1 cellular context compared by ENCODE assay signal in genomic region chr1:117147856-117148588, GRCh38.
TF ChIP-seq lines count a peak whose summit lies in the region.

No MANE protein-coding gene starts in this region.

TF ChIP-seq in HEK293, 187 proteins besides CTCF, POLR2A, EP300 and RAD21 (continued from another document):
- TF ChIP-seq ZIC2 (tag by site-specific recombination; IDR thresholded peaks at IDR 0.05) (no peak), ZNF843 (tag by site-specific recombination; IDR thresholded peaks at IDR 0.05) (peak; percentile 96), ZNF26 (tag by site-specific recombination; IDR thresholded peaks at IDR 0.05) (no peak), ZNF560 (tag by site-specific recombination; IDR thresholded peaks at IDR 0.05; ENCODE audit: borderline replicate concordance) (no peak), ZNF174 (tag by site-specific recombination; IDR thresholded peaks at IDR 0.05) (no peak), ZXDB (tag by site-specific recombination; IDR thresholded peaks at IDR 0.05) (peak; percentile 75), ZNF670 (tag by site-specific recombination; IDR thresholded peaks at IDR 0.05; ENCODE audit: low read depth) (no peak), REST (tag by site-specific recombination; IDR thresholded peaks at IDR 0.05) (no peak), ZNF423 (tag by site-specific recombination; IDR thresholded peaks at IDR 0.05) (no peak), SETDB1 (IDR thresholded peaks at IDR 0.05; ENCODE audit: insufficient read length, low read length) (no peak), ZNF184 (tag by site-specific recombination; IDR thresholded peaks at IDR 0.05) (no peak), ZNF214 (tag by site-specific recombination; IDR thresholded peaks at IDR 0.05; ENCODE audit: borderline replicate concordance) (no peak), ZNF404 (tag by site-specific recombination; IDR thresholded peaks at IDR 0.05) (no peak), IKZF3 (tag by site-specific recombination; IDR thresholded peaks at IDR 0.05) (peak; percentile 48), ZNF660 (tag by site-specific recombination; IDR thresholded peaks at IDR 0.05) (no peak), ZNF248 (tag by site-specific recombination; IDR thresholded peaks at IDR 0.05) (no peak), KLF10 (tag by site-specific recombination; IDR thresholded peaks at IDR 0.05) (peak; percentile 62; the same call in 1 of the 2 replicates), ZNF792 (tag by site-specific recombination; IDR thresholded peaks at IDR 0.05) (no peak), ZNF596 (tag by site-specific recombination; IDR thresholded peaks at IDR 0.05) (no peak), ZBTB49 (tag by site-specific recombination; IDR thresholded peaks at IDR 0.05; ENCODE audit: low read depth) (no peak), ZNF121 (tag by site-specific recombination; IDR thresholded peaks at IDR 0.05) (no peak), ZSCAN5A (tag by site-specific recombination; IDR thresholded peaks at IDR 0.05) (no peak), PRDM1 (tag by site-specific recombination; IDR thresholded peaks at IDR 0.05) (no peak), ZNF24 (tag by site-specific recombination; IDR thresholded peaks at IDR 0.05) (peak; percentile 72), ZBTB48 (tag by site-specific recombination; IDR thresholded peaks at IDR 0.05) (no peak), ZSCAN16 (tag by site-specific recombination; IDR thresholded peaks at IDR 0.05) (peak; percentile 69), ZNF624 (tag by site-specific recombination; IDR thresholded peaks at IDR 0.05) (no peak), ZNF140 (tag by site-specific recombination; IDR thresholded peaks at IDR 0.05) (no peak), ZNF18 (tag by site-specific recombination; IDR thresholded peaks at IDR 0.05) (peak; percentile 69; the same call in 1 of the 2 replicates), ZNF585B (tag by site-specific recombination; IDR thresholded peaks at IDR 0.05) (no peak), BCL6B (tag by site-specific recombination; IDR thresholded peaks at IDR 0.05) (peak; percentile 19; the same call in 1 of the 2 replicates), ZNF311 (tag by site-specific recombination; IDR thresholded peaks at IDR 0.05; ENCODE audit: borderline replicate concordance) (no peak), KLF7 (tag by site-specific recombination; IDR thresholded peaks at IDR 0.05; ENCODE audit: borderline replicate concordance) (peak; percentile 27; the same call in 1 of the 2 replicates), ZNF518A (tag by site-specific recombination; conservative IDR thresholded peaks at IDR 0.05; ENCODE audit: low read depth) (0 out of 2 replicates have a peak, but pooled peaks have one; percentile 47), HOXC10 (CRISPR knock-in tag; IDR thresholded peaks at IDR 0.05) (no peak)
